In the genomic region with DNA sequence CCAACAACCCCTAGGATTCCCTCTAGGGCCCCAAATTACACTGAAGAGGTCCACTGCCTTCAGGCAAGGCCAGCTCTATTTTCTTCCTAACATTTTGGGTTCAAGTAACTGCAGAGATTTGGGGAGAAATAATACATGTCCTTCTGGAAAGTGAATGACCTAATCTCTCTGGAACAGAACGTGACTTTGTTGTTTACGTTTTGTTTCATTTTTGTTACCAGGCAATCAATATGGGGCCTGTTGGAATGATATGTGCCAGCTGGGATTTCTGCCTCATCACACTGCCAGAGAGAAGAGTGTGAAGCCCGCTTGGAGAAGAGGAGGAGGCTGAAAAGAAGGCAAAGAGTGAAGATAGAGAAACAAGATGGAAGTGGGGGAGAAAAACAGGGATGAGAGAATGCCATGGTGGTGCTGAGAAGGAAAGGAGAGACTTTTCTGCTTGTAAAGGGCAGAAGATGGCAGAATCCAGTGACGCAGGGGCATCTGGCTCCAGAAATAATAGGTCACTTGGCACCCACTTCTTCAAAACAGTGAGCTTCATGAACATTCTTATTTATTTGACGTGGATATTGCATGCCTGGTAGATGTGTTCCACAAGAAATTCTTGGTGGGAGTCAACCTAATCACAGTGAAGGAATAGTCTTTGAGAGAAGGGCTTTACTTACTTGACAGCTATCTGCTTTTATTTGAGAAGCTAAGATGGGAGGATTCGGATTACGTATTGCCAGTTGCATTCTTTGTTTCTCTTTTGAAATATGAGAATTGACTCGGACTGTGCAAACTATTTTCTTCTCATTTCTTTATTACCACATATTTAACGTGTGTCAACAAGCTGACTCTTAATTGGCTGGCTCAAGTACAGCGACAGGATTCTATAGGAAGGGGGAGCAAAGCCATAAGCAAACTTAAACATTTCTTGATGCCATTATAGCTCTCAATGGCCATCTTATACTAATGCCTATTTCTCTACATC, we compare ENCODE assay signal across 1 cellular context.
TF ChIP-seq lines count a peak whose summit lies in the region.

No MANE protein-coding gene starts in this region.

TF ChIP-seq in SK-N-SH treated with all-trans-retinoic acid at 6 μM for 48 hours, 23 proteins besides CTCF, POLR2A, EP300 and RAD21 (continued from another document):
- no peak for TF ChIP-seq PATZ1 (CRISPR knock-in tag; IDR thresholded peaks at IDR 0.05; ENCODE audit: borderline replicate concordance)
- no peak for TF ChIP-seq ZNF8 (CRISPR knock-in tag; IDR thresholded peaks at IDR 0.05)
- TF ChIP-seq ISL1 (CRISPR knock-in tag; IDR thresholded peaks at IDR 0.05) = no peak
- no peak for TF ChIP-seq POU6F1 (CRISPR knock-in tag; IDR thresholded peaks at IDR 0.05; ENCODE audit: borderline replicate concordance, low read depth)
- TF ChIP-seq GLIS3 (CRISPR knock-in tag; IDR thresholded peaks at IDR 0.05) = no peak
- no peak for TF ChIP-seq TSHZ2 (CRISPR knock-in tag; IDR thresholded peaks at IDR 0.05)
- no peak for TF ChIP-seq SNAI2 (CRISPR knock-in tag; IDR thresholded peaks at IDR 0.05)
- no peak for TF ChIP-seq TCF4 (CRISPR knock-in tag; IDR thresholded peaks at IDR 0.05; ENCODE audit: borderline replicate concordance)
